Comparison of ENCODE assay signal across 25 cellular contexts in genomic region chr6:77361018-77361417, GRCh38.
DNase-seq lines count a peak whose midpoint lies in the region; ATAC-seq lines count a peak whose summit lies in the region.
"Had no signal": no experiment of that assay in that cellular context is flagged by ENCODE, and none has a peak within 500 bp of the region (broad histone marks: within the 10 kb centered on the region; RNA-seq: fewer than 3 reads in every experiment).

No MANE protein-coding gene starts in this region.

- ATAC-seq in GM21717 (IDR thresholded peaks at IDR 0.05; ENCODE audit: unreplicated experiment) (peak; percentile 75), HG03095 (IDR thresholded peaks at IDR 0.05; ENCODE audit: unreplicated experiment) (peak; percentile 55)
- ATAC-seq: A549, GM23338, left colon, pancreas, Right ventricle myocardium inferior had no signal

- peak; percentile 5 for DNase-seq in A172 (ENCODE audit: low spot score)
- DNase-seq in NCI-H226: peak; percentile 36
- no peak for DNase-seq in NCI-H524 (lab: John Stamatoyannopoulos, UW)
- DNase-seq in HUDEP-2 (lab: John Stamatoyannopoulos, UW; ENCODE audit: unreplicated experiment in 76 of 76): no peak
- DNase-seq in NCI-H2029 (lab: John Stamatoyannopoulos, UW): no peak
- DNase-seq in dedifferentiated amniotic fluid mesenchymal stem cell (ENCODE audit: extremely low spot score): no peak
- DNase-seq: activated CD4-positive, alpha-beta T cell treated with anti-CD3 and anti-CD28 coated beads for 48 hours; activated CD8-positive, alpha-beta memory T cell treated with anti-CD3 and anti-CD28 coated beads for 24 hours; activated effector memory CD4-positive, alpha-beta T cell treated with anti-CD3 and anti-CD28 coated beads, Interleukin-2, amount 50 U/mL, for 16 hours; activated naive CD8-positive, alpha-beta T cell treated with anti-CD3 and anti-CD28 coated beads for 36 hours; AML-193; aorta; CD4-positive, alpha-beta T cell; cortex of kidney; left colon; mesenchymal stem cell; NCI-H2081; NCI-H2227 treated with DMSO at 0.1 percent for 48 hours; pancreas; stimulated activated CD4-positive, alpha-beta T cell treated with anti-CD3 and anti-CD28 coated beads, Interleukin-2, amount 100 ng/mL, for 24 hours had no signal

Comparison
In these comparisons a context has a peak if more than half of its experiments do, and no peak if none do; other contexts are left out.
1. DNase-seq: peak in A172 (single experiment) and NCI-H226 (single experiment); none in NCI-H524 (0 of 2), HUDEP-2 (0 of 76), NCI-H2029 (single experiment) and dedifferentiated amniotic fluid mesenchymal stem cell (single experiment).